ENCODE assay signal across 12 cellular contexts in genomic region chr16:85571813-85572619, GRCh38. TPM values are rescaled to one million over a fixed set of nuclear protein-coding genes. Genes with fewer than 3 reads are reported as not detected.
DNase-seq lines count a peak whose midpoint lies in the region; ATAC-seq, FAIRE-seq and TF ChIP-seq lines count a peak whose summit lies in the region.
"Had no signal": no experiment of that assay in that cellular context is flagged by ENCODE, and none has a peak within 500 bp of the region (broad histone marks: within the 10 kb centered on the region; RNA-seq: fewer than 3 reads in every experiment).

No MANE protein-coding gene starts in this region.

- POLR2A ChIA-PET in WTC11 (lab: Charles Lee) = no interaction called here

- ATAC-seq in WTC11 = no peak
- no peak for ATAC-seq in GM19023 (IDR thresholded peaks at IDR 0.05; ENCODE audit: unreplicated experiment)
- no peak for ATAC-seq in GM21786 (IDR thresholded peaks at IDR 0.05; ENCODE audit: unreplicated experiment)

- H3K9me3 ChIP-seq in neuronal stem cell (replicated peaks in 1 of 2; ENCODE audit: control insufficient read depth in 2 of 2, insufficient read depth in 1 of 2, low read depth in 1 of 2, low read length in 2 of 2) = peaks cover 13 to 15% of the 10 kb centered on the region in 2 donors

- peak overlapping the region; percentile 57 for H4K91ac ChIP-seq in neuronal stem cell (ENCODE audit: low read depth, low read length, poor library complexity)

- H3K27me3 ChIP-seq in neuronal stem cell (ENCODE audit: control insufficient read depth in 3 of 3, insufficient read depth in 3 of 3, low read depth in 1 of 3, low read length in 3 of 3) = peaks cover 0 to 10% (median 0%) of the 10 kb centered on the region in 3 experiments

- WGBS in neuronal stem cell (ENCODE audit: extremely low coverage in 2 of 2, insufficient read length in 2 of 2, insufficient replicate concordance in 1 of 2), 2 donors = 100% methylated on average over 6 of the region's 10 CpGs; no CpG with 5 or more reads in 1 of the 2 donors

- peak; percentile 98 for FAIRE-seq in GM12892 (lab: Jason Lieb, UNC)

- peak overlapping the region; percentile 73 for H3K18ac ChIP-seq in neuronal stem cell (ENCODE audit: low read length)

- no peak overlapping the region for H3K27ac ChIP-seq in neuronal stem cell (replicated peaks; ENCODE audit: low read length)

- H3K36me3 Mint-ChIP-seq in IgD-negative memory B cell (peaks cover 2% of the 10 kb centered on the region), WTC11 (peaks cover 7% of the 10 kb centered on the region)

- peaks cover 2% of the 10 kb centered on the region for H3K27me3 Mint-ChIP-seq in IgD-negative memory B cell
- H3K27me3 Mint-ChIP-seq in WTC11 (ENCODE audit: low read depth) = no peaks in the 10 kb centered on the region

- H2BK12ac ChIP-seq in neuronal stem cell (ENCODE audit: low read length) = peak overlapping the region; percentile 93

- peak overlapping the region; percentile 86 to 96 (median 90) for H3K27ac Mint-ChIP-seq in IgD-negative memory B cell
- peak overlapping the region; percentile 54 for H3K27ac Mint-ChIP-seq in WTC11

- no peak for TF ChIP-seq POLR2A in GM12892 (IDR thresholded peaks at IDR 0.05; ENCODE audit: low read depth, low read length)

- H2AFZ ChIP-seq in neuronal stem cell (ENCODE audit: low read length) = no peak overlapping the region

- no peak overlapping the region for H2BK5ac ChIP-seq in neuronal stem cell (ENCODE audit: low read length)

- H3K4me3 Mint-ChIP-seq in IgD-negative memory B cell (peak overlapping the region; percentile 70 to 89 (median 81)), WTC11 (no peak overlapping the region)

- peak overlapping the region; percentile 69 for H3K4ac ChIP-seq in neuronal stem cell (ENCODE audit: low read length)

- peaks cover 4% of the 10 kb centered on the region for H3K79me1 ChIP-seq in neuronal stem cell (ENCODE audit: low read depth, low read length)

- H3K9me3 Mint-ChIP-seq in IgD-negative memory B cell = no peaks in the 10 kb centered on the region
- H3K9me3 Mint-ChIP-seq in WTC11 = peaks cover 7% of the 10 kb centered on the region; the same call in 1 of the 2 replicates

- DNase-seq in GM12892 (ENCODE audit: insufficient read length) (peak; percentile 67), WTC11 (ENCODE audit: low spot score) (no peak), neuronal stem cell (ENCODE audit: low spot score) (no peak)
- DNase-seq in activated CD4-positive, alpha-beta T cell treated with anti-CD3 and anti-CD28 coated beads, Interleukin-2, amount 50 U/mL, for 4 hours = no peak
- DNase-seq in activated CD4-positive, CD25-positive, alpha-beta regulatory T cell (lab: John Stamatoyannopoulos, UW) = no peak
- DNase-seq: H7, hypothalamus, NCI-H1930, posterior cingulate gyrus had no signal

- peaks cover 36 to 58% of the 10 kb centered on the region in 2 donors for H3K4me1 ChIP-seq in neuronal stem cell (ENCODE audit: control insufficient read depth in 2 of 2, insufficient read depth in 1 of 2, low read depth in 1 of 2, low read length in 2 of 2)

- H2BK15ac ChIP-seq in neuronal stem cell (ENCODE audit: low read length) = peak overlapping the region; percentile 62

- H3K4me1 Mint-ChIP-seq in IgD-negative memory B cell (peaks cover 44 to 45% (median 44%) of the 10 kb centered on the region in 3 donors), WTC11 (peaks cover 85% of the 10 kb centered on the region)

- peak overlapping the region; percentile 84 for H3K9ac ChIP-seq in neuronal stem cell (ENCODE audit: low read depth, low read length, poor library complexity)

- no peak for TF ChIP-seq CTCF in WTC11 (IDR thresholded peaks at IDR 0.05)

- CTCF ChIA-PET in WTC11 (lab: Charles Lee) = interaction anchor here (3.1 kb wide), 1 partner anchor 35 kb away, joined by 15 read pairs; no protein-coding TSS in a partner anchor

- H3K36me3 ChIP-seq in neuronal stem cell (replicated peaks in 1 of 2; ENCODE audit: control insufficient read depth in 2 of 2, insufficient read depth in 2 of 2, low read length in 2 of 2) = peaks cover 0 to 4% of the 10 kb centered on the region in 2 donors

- peak overlapping the region in 1 of 2 donors; percentile 72 for H3K4me3 ChIP-seq in neuronal stem cell (ENCODE audit: low read length in 2 of 2)

- H2BK120ac ChIP-seq in neuronal stem cell (ENCODE audit: low read depth, low read length) = no peak overlapping the region

- peak overlapping the region; percentile 43 for H4K8ac ChIP-seq in neuronal stem cell (ENCODE audit: low read depth, low read length)

- peak overlapping the region; percentile 72 for H3K14ac ChIP-seq in neuronal stem cell (ENCODE audit: low read length)

- H3K4me2 ChIP-seq in neuronal stem cell (ENCODE audit: insufficient read depth, low read length, poor library complexity, severe bottlenecking) = no peak overlapping the region

- peak overlapping the region; percentile 57 for H3K23ac ChIP-seq in neuronal stem cell (ENCODE audit: low read depth, low read length, poor library complexity)

- H2AK5ac ChIP-seq in neuronal stem cell (ENCODE audit: low read depth, low read length) = peak overlapping the region; percentile 82

TF ChIP-seq in WTC11, 78 proteins besides CTCF, POLR2A, EP300 and RAD21:
- TF ChIP-seq SOX15 (CRISPR knock-in tag; IDR thresholded peaks at IDR 0.05) = no peak
- no peak for TF ChIP-seq E2F5 (CRISPR knock-in tag; IDR thresholded peaks at IDR 0.05)
- TF ChIP-seq USF2 (CRISPR knock-in tag; IDR thresholded peaks at IDR 0.05) = no peak
- no peak for TF ChIP-seq CDX4 (CRISPR knock-in tag; IDR thresholded peaks at IDR 0.05; ENCODE audit: borderline replicate concordance)
- TF ChIP-seq ZNF121 (CRISPR knock-in tag; IDR thresholded peaks at IDR 0.05) = no peak
- TF ChIP-seq ETV6 (CRISPR knock-in tag; IDR thresholded peaks at IDR 0.05) = no peak
- TF ChIP-seq AFF4 (CRISPR knock-in tag; IDR thresholded peaks at IDR 0.05; ENCODE audit: borderline replicate concordance) = no peak
- TF ChIP-seq ZNF263 (CRISPR knock-in tag; IDR thresholded peaks at IDR 0.05; ENCODE audit: low read depth) = no peak
- TF ChIP-seq HMGA2 (CRISPR knock-in tag; IDR thresholded peaks at IDR 0.05) = no peak
- TF ChIP-seq ZMAT4 (CRISPR knock-in tag; IDR thresholded peaks at IDR 0.05) = no peak
TF ChIP-seq in WTC11: peak in this region for 0.

RNA-seq across cellular contexts. Expression of gene GSE1, which starts 41.1 kb away (rescaled TPM):
- 18.8 TPM for polyA plus RNA-seq in GM12892 (2012; ENCODE audit: missing spikeins)
- polyA plus RNA-seq in IgD-negative memory B cell = 7.3 TPM
- total RNA-seq in WTC11 (2021) = 91.0 to 124 TPM (median 93.8 TPM) in 3 replicates
- 5.7 TPM for polyA plus RNA-seq in neuronal stem cell (2013, experiment 1 of 2)
- 6.2 TPM for polyA plus RNA-seq in neuronal stem cell (2013, experiment 2 of 2)
